9 cellular contexts compared by ENCODE assay signal in the genomic region with DNA sequence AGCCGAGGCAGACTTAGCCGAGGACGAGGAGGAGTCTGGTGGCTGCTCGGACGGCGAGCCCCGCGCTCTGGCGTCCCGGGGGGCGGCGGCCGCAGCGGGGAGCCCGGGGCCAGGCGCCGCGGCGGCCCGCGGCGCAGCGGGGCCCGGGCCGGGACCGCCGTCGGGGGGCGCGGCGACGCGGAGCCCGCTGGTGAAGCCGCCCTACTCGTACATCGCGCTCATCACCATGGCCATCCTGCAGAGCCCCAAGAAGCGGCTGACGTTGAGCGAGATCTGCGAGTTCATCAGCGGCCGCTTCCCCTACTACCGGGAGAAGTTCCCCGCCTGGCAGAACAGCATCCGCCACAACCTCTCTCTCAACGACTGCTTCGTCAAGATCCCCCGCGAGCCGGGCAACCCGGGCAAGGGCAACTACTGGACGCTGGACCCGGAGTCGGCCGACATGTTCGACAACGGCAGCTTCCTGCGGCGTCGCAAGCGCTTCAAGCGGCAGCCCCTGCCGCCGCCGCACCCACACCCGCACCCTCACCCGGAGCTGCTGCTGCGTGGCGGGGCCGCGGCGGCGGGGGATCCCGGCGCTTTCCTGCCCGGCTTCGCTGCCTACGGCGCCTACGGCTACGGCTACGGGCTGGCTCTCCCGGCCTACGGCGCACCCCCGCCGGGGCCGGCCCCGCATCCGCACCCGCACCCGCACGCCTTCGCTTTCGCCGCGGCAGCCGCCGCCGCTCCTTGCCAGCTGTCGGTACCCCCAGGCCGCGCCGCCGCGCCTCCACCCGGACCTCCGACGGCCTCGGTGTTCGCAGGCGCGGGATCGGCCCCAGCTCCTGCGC. TPM values are rescaled to one million over a fixed set of nuclear protein-coding genes. Genes with fewer than 3 reads are reported as not detected.
DNase-seq lines count a peak whose midpoint lies in the region; ATAC-seq and TF ChIP-seq lines count a peak whose summit lies in the region.
"Had no signal": no experiment of that assay in that cellular context is flagged by ENCODE, and none has a peak within 500 bp of the region (broad histone marks: within the 10 kb centered on the region; RNA-seq: fewer than 3 reads in every experiment).

No MANE protein-coding gene starts in this region.

- H3K9me3 Mint-ChIP-seq in H9, result peaks cover 0 to 4% of the 10 kb centered on the region in 2 experiments; a peak in 1 of 5 replicates
- no peaks in the 10 kb centered on the region for H3K9me3 Mint-ChIP-seq in dendritic cell treated with granulocyte-macrophage colony-stimulating factor and Interleukin-4, amounts not matched to agents 40 ng/mL and 50 ng/mL, for 4 days

- DNase-seq in H9, result no peak
- no peak for DNase-seq in trophoblast cell
- DNase-seq in kidney tubule cell (ENCODE audit: low spot score), result no peak
- DNase-seq in middle frontal gyrus (ENCODE audit: extremely low spot score, low spot score), result no peak

- H3K4me3 ChIP-seq in SU-DHL-6 (ENCODE audit: insufficient read depth, low read length, poor library complexity, severe bottlenecking) (peak overlapping the region; percentile 73), trophoblast cell (ENCODE audit: low read depth, low read length) (no peak overlapping the region)

- TF ChIP-seq CTCF in H9 (conservative IDR thresholded peaks at IDR 0.05) (no peak), SU-DHL-6 (IDR thresholded peaks at IDR 0.05; ENCODE audit: insufficient read depth, low read length, poor library complexity, severe bottlenecking) (no peak)

- H4K5ac ChIP-seq in H9 (ENCODE audit: insufficient read length, low read depth, low read length), result no peak overlapping the region

- H3K56ac ChIP-seq in H9 (ENCODE audit: insufficient read length, low read depth, low read length), result no peak overlapping the region

- no peak overlapping the region for H3T11ph ChIP-seq in H9 (ENCODE audit: low read length)

- peaks cover 18 to 21% of the 10 kb centered on the region in 2 experiments for H3K4me1 Mint-ChIP-seq in H9
- peaks cover 34% of the 10 kb centered on the region for H3K4me1 Mint-ChIP-seq in dendritic cell treated with granulocyte-macrophage colony-stimulating factor and Interleukin-4, amounts not matched to agents 40 ng/mL and 50 ng/mL, for 4 days (ENCODE audit: low read depth)

- no peaks in the 10 kb centered on the region for H3K79me2 ChIP-seq in H9 (ENCODE audit: insufficient read depth, low read length)
- peaks cover 34% of the 10 kb centered on the region for H3K79me2 ChIP-seq in SU-DHL-6 (ENCODE audit: insufficient read depth, low read length)
- no peaks in the 10 kb centered on the region for H3K79me2 ChIP-seq in trophoblast cell (ENCODE audit: control insufficient read depth, insufficient read depth, low read length, poor library complexity)

- H2AFZ ChIP-seq in H9 (ENCODE audit: low read length) (no peak overlapping the region), SU-DHL-6 (ENCODE audit: low read depth, low read length, severe bottlenecking) (peak overlapping the region; percentile 87), trophoblast cell (ENCODE audit: insufficient read depth, low read length, poor library complexity) (no peak overlapping the region)

- no peaks in the 10 kb centered on the region for H3K9me3 ChIP-seq in H9 (ENCODE audit: control insufficient read depth, low read depth, low read length)
- no peaks in the 10 kb centered on the region for H3K9me3 ChIP-seq in SU-DHL-6 (ENCODE audit: insufficient read depth, low read length)
- H3K9me3 ChIP-seq in trophoblast cell (ENCODE audit: insufficient read depth, low read depth, low read length), result peaks cover 4% of the 10 kb centered on the region

- H3K4me3 Mint-ChIP-seq in H9, result peak overlapping the region; percentile 42 to 73
- H3K4me3 Mint-ChIP-seq in dendritic cell treated with granulocyte-macrophage colony-stimulating factor and Interleukin-4, amounts not matched to agents 40 ng/mL and 50 ng/mL, for 4 days, result peak overlapping the region; percentile 95

- H3K27ac ChIP-seq in H9 (ENCODE audit: insufficient read length, low read depth, low read length), result no peak overlapping the region
- peak overlapping the region; percentile 78 for H3K27ac ChIP-seq in SU-DHL-6 (ENCODE audit: low read depth, low read length)
- H3K27ac ChIP-seq in trophoblast cell (ENCODE audit: low read depth, low read length), result no peak overlapping the region

- H4K8ac ChIP-seq in H9 (replicated peaks; ENCODE audit: insufficient read length, low read depth, low read length) (no peak overlapping the region), trophoblast cell (ENCODE audit: low read depth, low read length) (no peak overlapping the region)

- no peak overlapping the region for H3K4ac ChIP-seq in H9 (ENCODE audit: low read depth, low read length)
- no peak overlapping the region for H3K4ac ChIP-seq in trophoblast cell (ENCODE audit: low read depth, low read length)

- no peak overlapping the region for H4K12ac ChIP-seq in trophoblast cell (ENCODE audit: low read depth, low read length)

- H3F3A ChIP-seq in SU-DHL-6 (ENCODE audit: insufficient read depth), result no peaks in the 10 kb centered on the region

- H4K91ac ChIP-seq in H9 (ENCODE audit: insufficient read length, low read depth, low read length) (no peak overlapping the region), trophoblast cell (ENCODE audit: low read depth, low read length) (no peak overlapping the region)

- no peaks in the 10 kb centered on the region for H3K36me3 Mint-ChIP-seq in H9 (ENCODE audit: insufficient read depth in 1 of 3, low read depth in 3 of 3)
- peaks cover 35% of the 10 kb centered on the region for H3K36me3 Mint-ChIP-seq in dendritic cell treated with granulocyte-macrophage colony-stimulating factor and Interleukin-4, amounts not matched to agents 40 ng/mL and 50 ng/mL, for 4 days (ENCODE audit: low read depth)

- peaks cover 44% of the 10 kb centered on the region for H3K27me3 Mint-ChIP-seq in H9 (ENCODE audit: low read depth)
- H3K27me3 Mint-ChIP-seq in dendritic cell treated with granulocyte-macrophage colony-stimulating factor and Interleukin-4, amounts not matched to agents 40 ng/mL and 50 ng/mL, for 4 days, result peaks cover 35% of the 10 kb centered on the region

- no peaks in the 10 kb centered on the region for H4K20me1 ChIP-seq in H9 (ENCODE audit: control insufficient read depth, insufficient read depth, insufficient read length)
- no peaks in the 10 kb centered on the region for H4K20me1 ChIP-seq in SU-DHL-6 (ENCODE audit: low read depth, low read length)

- ATAC-seq in HG02610 (IDR thresholded peaks at IDR 0.05; ENCODE audit: unreplicated experiment) (no peak), GM19035 (IDR thresholded peaks at IDR 0.05; ENCODE audit: unreplicated experiment) (no peak)

- no peak overlapping the region for H2BK5ac ChIP-seq in H9 (ENCODE audit: insufficient read length, low read length)
- no peak overlapping the region for H2BK5ac ChIP-seq in trophoblast cell (ENCODE audit: low read depth, low read length, poor library complexity)

- H3K14ac ChIP-seq in H9 (ENCODE audit: insufficient read depth, low read length) (no peak overlapping the region), trophoblast cell (ENCODE audit: low read length) (no peak overlapping the region)

- H3K4me1 ChIP-seq in H9 (ENCODE audit: insufficient read depth, low read length), result no peaks in the 10 kb centered on the region
- peaks cover 10 to 15% of the 10 kb centered on the region in 2 experiments for H3K4me1 ChIP-seq in trophoblast cell (ENCODE audit: control insufficient read depth in 1 of 2, insufficient read depth in 2 of 2, low read length in 2 of 2)

- no peaks in the 10 kb centered on the region for H3K79me1 ChIP-seq in H9 (ENCODE audit: insufficient read depth, low read depth, low read length, poor library complexity, severe bottlenecking)
- no peaks in the 10 kb centered on the region for H3K79me1 ChIP-seq in trophoblast cell (ENCODE audit: low read length)

- H3K4me2 ChIP-seq in H9 (ENCODE audit: insufficient read depth, insufficient read length, low read length), result no peak overlapping the region
- H3K4me2 ChIP-seq in SU-DHL-6 (ENCODE audit: low read depth, low read length, poor library complexity, severe bottlenecking), result peak overlapping the region; percentile 77
- peak overlapping the region; percentile 94 for H3K4me2 ChIP-seq in trophoblast cell (ENCODE audit: low read length)

- intact Hi-C loops in dendritic cell treated with granulocyte-macrophage colony-stimulating factor and Interleukin-4, amounts not matched to agents 40 ng/mL and 50 ng/mL, for 4 days (cut with micrococcal nuclease), result loop anchor here (5.0 to 10.0 kb wide), 2 partner anchors 51 to 104 kb away; a partner anchor contains a TSS

- H3K27ac Mint-ChIP-seq in H9, result no peak overlapping the region
- no peak overlapping the region for H3K27ac Mint-ChIP-seq in dendritic cell treated with granulocyte-macrophage colony-stimulating factor and Interleukin-4, amounts not matched to agents 40 ng/mL and 50 ng/mL, for 4 days

- no peak overlapping the region for H3K18ac ChIP-seq in H9 (ENCODE audit: insufficient read length, low read depth, low read length)
- no peak overlapping the region for H3K18ac ChIP-seq in trophoblast cell (ENCODE audit: low read length)

- H3K9ac ChIP-seq in H9 (ENCODE audit: extremely low read depth, insufficient read length, low read length) (no peak overlapping the region), SU-DHL-6 (ENCODE audit: low read length) (peak overlapping the region; percentile 91), trophoblast cell (ENCODE audit: low read length) (no peak overlapping the region)

- H2BK120ac ChIP-seq in H9 (ENCODE audit: low read depth, low read length, poor library complexity, severe bottlenecking) (no peak overlapping the region), trophoblast cell (ENCODE audit: insufficient read depth, low read length, poor library complexity) (no peak overlapping the region)

- no peak overlapping the region for H2BK20ac ChIP-seq in H9 (ENCODE audit: low read depth, low read length, poor library complexity, severe bottlenecking)

- no CpG with 5 or more reads among the region's 117 CpGs for WGBS in H9 (ENCODE audit: extremely low coverage, insufficient read length, low lambda C conversion rate)
- no CpG with 5 or more reads among the region's 117 CpGs for WGBS in trophoblast cell (ENCODE audit: extremely low coverage, insufficient coverage, insufficient read length)

- H3K23me2 ChIP-seq in H9 (ENCODE audit: insufficient read length, low read depth, low read length, poor library complexity, severe bottlenecking), result peaks cover 5% of the 10 kb centered on the region

- H2AK5ac ChIP-seq in H9 (ENCODE audit: insufficient read length, low read length), result no peak overlapping the region
- no peak overlapping the region for H2AK5ac ChIP-seq in trophoblast cell (ENCODE audit: low read length)

- H3K36me3 ChIP-seq in SU-DHL-6 (ENCODE audit: low read length) (no peaks in the 10 kb centered on the region), trophoblast cell (ENCODE audit: control insufficient read depth in 1 of 2, insufficient read depth in 2 of 2, low read length in 2 of 2) (no peaks in the 10 kb centered on the region)

- H3K27me3 ChIP-seq in H9 (ENCODE audit: insufficient read depth, low read length) (peaks cover 87% of the 10 kb centered on the region), SU-DHL-6 (ENCODE audit: low read length) (no peaks in the 10 kb centered on the region), trophoblast cell (ENCODE audit: insufficient read depth, low read length) (peaks cover 93% of the 10 kb centered on the region)

- H2BK15ac ChIP-seq in H9 (ENCODE audit: low read depth, low read length), result no peak overlapping the region

- H3K23ac ChIP-seq in H9 (ENCODE audit: insufficient read length, low read depth, low read length) (no peak overlapping the region), trophoblast cell (ENCODE audit: low read length) (no peak overlapping the region)

- no peaks in the 10 kb centered on the region for H3K9me2 ChIP-seq in SU-DHL-6 (replicated peaks; ENCODE audit: insufficient read depth, low read length)

- H2BK12ac ChIP-seq in H9 (ENCODE audit: insufficient read length, low read depth, low read length) (no peak overlapping the region), trophoblast cell (ENCODE audit: low read length) (no peak overlapping the region)

RNA-seq across cellular contexts. Expression of a gene that starts 0.7 kb away (rescaled TPM):
- 0.07 TPM in 1 of 2 replicates, not detected in the other for total RNA-seq in H9 (2021)
- 0.01 TPM in 1 of 2 replicates, not detected in the other for polyA plus RNA-seq in trophoblast cell (2013)

RNA-seq across cellular contexts. Expression of a gene that starts 22.5 kb away (rescaled TPM):
- 0.11 and 0.15 TPM in 2 replicates for total RNA-seq in H9 (2021)
- polyA plus RNA-seq in trophoblast cell (2013), result 5.3 and 6.7 TPM in 2 replicates
- total RNA-seq: activated CD8-positive, alpha-beta memory T cell treated with anti-CD3 and anti-CD28 coated beads for 36 hours had no signal
